In the genomic region with DNA sequence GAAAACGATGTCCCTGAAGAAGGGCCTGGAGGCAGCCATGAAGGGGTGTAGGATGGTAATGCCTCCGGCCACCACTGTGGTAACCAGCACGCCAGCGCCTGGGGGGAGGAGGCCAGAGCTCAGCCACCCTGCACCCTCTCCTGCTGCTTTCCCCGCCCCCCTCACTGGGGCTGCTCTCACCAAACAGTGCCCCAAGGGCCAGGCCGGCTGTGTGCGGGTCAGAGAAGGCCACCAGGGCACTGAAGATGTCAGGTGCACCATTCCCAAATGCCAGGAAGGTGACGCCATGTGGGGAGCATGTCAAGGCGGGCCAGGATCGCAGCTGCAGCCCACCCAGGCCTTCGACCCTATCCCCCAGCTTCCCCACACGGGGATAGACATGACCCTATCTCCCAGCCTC, we compare ENCODE assay signal across 23 cellular contexts.
"Had no signal": no experiment of that assay in that cellular context is flagged by ENCODE, and none has a peak within 500 bp of the region (broad histone marks: within the 10 kb centered on the region; RNA-seq: fewer than 3 reads in every experiment).

No MANE protein-coding gene starts in this region.

- H3K4me3 ChIP-seq: SJSA1, SK-N-MC had no signal

- DNase-seq: IMR-90, Kasumi-1, MM.1S, NCI-H1092 treated with DMSO at 0.1 percent for 48 hours, NCI-H1436, NCI-H187, NCI-H2029, NCI-H2081 treated with DMSO at 0.1 percent for 48 hours, NCI-H2171, NCI-H226, NCI-H446, NCI-H510A, NCI-H524 treated with DMSO at 0.1 percent for 48 hours, NCI-H69, NCI-H774, Right ventricle myocardium superior, RPMI8226, SIG-M5 had no signal

- H3K27ac ChIP-seq: KMS-11, SJSA1, SK-N-MC had no signal

- FAIRE-seq: HepG2, RCC 7860 had no signal

- H3K27me3 ChIP-seq: SJSA1 had no signal

- H3K9me3 ChIP-seq: SJSA1 had no signal

- ATAC-seq: HepG2 had no signal

- H3K4me1 ChIP-seq: SJSA1 had no signal

- H3K4me2 ChIP-seq: KMS-11 had no signal

- H3K9ac ChIP-seq: KMS-11 had no signal
